In genomic region chr19:1848399-1849131, GRCh38 we compare ENCODE assay signal across 8 cellular contexts. TPM values are rescaled to one million over a fixed set of nuclear protein-coding genes. Genes with fewer than 3 reads are reported as not detected.
A peak's percentile ranks its signal among the peaks of the same experiment; 100 is the strongest.
DNase-seq lines count a peak whose midpoint lies in the region; ATAC-seq, FAIRE-seq and TF ChIP-seq lines count a peak whose summit lies in the region.

Gene REXO1 (minus strand): TSS chr19:1848483. CDS start chr19:1848358, 125 bp downstream.

- CTCF ChIA-PET in activated CD4-positive, alpha-beta T cell treated with anti-CD3 and anti-CD28 coated beads, Interleukin-2, amount 10 ng/mL, durations not matched to agents 7 days and 5 days (lab: Charles Lee): interaction anchor here (1.0 to 1.2 kb wide), 5 partner anchors 8 to 22 kb away, joined by 3 to 6 read pairs (median 3); no protein-coding TSS in a partner anchor
- CTCF ChIA-PET in HepG2 (lab: Yijun Ruan, JAX; ENCODE audit: low intra/inter-chr PET ratio, low total read pairs): interaction anchor here (1.3 to 2.4 kb wide), 2 partner anchors 11 to 16 kb away, joined by 3 to 13 read pairs; no protein-coding TSS in a partner anchor

- in situ Hi-C loops in HepG2 (cut with HindIII; ENCODE audit: extremely low pct_ligation_motif_present, low pct_unique_long_range_greater_than_20kb): no loop called here

- BruUV-seq in HepG2 (replicated peaks; lab: Mats Ljungman, UMichigan): no TSS peak

- peak; percentile 39 to 92; a peak in 3 of 4 replicates for TF ChIP-seq POLR2A in HepG2 (IDR thresholded peaks at IDR 0.05; ENCODE audit: insufficient read depth in 1 of 2, low read depth in 2 of 2, low read length in 2 of 2)

- H4K20me1 ChIP-seq in HepG2 (ENCODE audit: insufficient read depth, low read length): peaks cover 22% of the 10 kb centered on the region

- TF ChIP-seq EP300 in HepG2 (IDR thresholded peaks at IDR 0.05; ENCODE audit: low read depth in 2 of 2, low read length in 2 of 2) (no peak; a peak in 1 of 4 replicates), HepG2 (CRISPR knock-in tag; IDR thresholded peaks at IDR 0.05; ENCODE audit: borderline replicate concordance) (no peak)

- peak within 1 kb of the TSS; percentile 86 for H3K4me3 Mint-ChIP-seq in activated CD4-positive, alpha-beta T cell treated with anti-CD3 and anti-CD28 coated beads, Interleukin-2, amount 10 ng/mL, durations not matched to agents 7 days and 5 days
- peak within 1 kb of the TSS; percentile 80 for H3K4me3 Mint-ChIP-seq in dendritic cell treated with granulocyte-macrophage colony-stimulating factor and Interleukin-4, amounts not matched to agents 40 ng/mL and 50 ng/mL, for 4 days

- ATAC-seq in GM19328 (IDR thresholded peaks at IDR 0.05; ENCODE audit: unreplicated experiment) (peak; percentile 66), HG03521 (IDR thresholded peaks at IDR 0.05; ENCODE audit: unreplicated experiment) (peak; percentile 71), HepG2 (peak; percentile 51)

- 8% methylated on average over 18 of the region's 60 CpGs for WGBS in HepG2 (ENCODE audit: low lambda C conversion rate)

- H3K79me2 ChIP-seq in HepG2 (ENCODE audit: insufficient read depth, low read length): peaks cover 44% of the 10 kb centered on the region

- DNase-seq in C1 segment of cervical spinal cord (lab: John Stamatoyannopoulos, UW) (peak; percentile 22 to 96 (median 88)), NCI-H69 (lab: John Stamatoyannopoulos, UW) (peak; percentile 98), HepG2 (ENCODE audit: low spot score) (peak; percentile 89)
- peak; percentile 99 for DNase-seq in activated CD4-positive, alpha-beta T cell treated with anti-CD3 and anti-CD28 coated beads, Interleukin-2, amount 10 ng/mL, durations not matched to agents 7 days and 5 days
- peak; percentile 97 for DNase-seq in stimulated activated CD4-positive, alpha-beta T cell treated with anti-CD3 and anti-CD28 coated beads, Interleukin-4, amount 100 ng/mL, for 1 hour

- peaks cover 58% of the 10 kb centered on the region for H3K4me1 Mint-ChIP-seq in activated CD4-positive, alpha-beta T cell treated with anti-CD3 and anti-CD28 coated beads, Interleukin-2, amount 10 ng/mL, durations not matched to agents 7 days and 5 days
- peaks cover 71% of the 10 kb centered on the region for H3K4me1 Mint-ChIP-seq in dendritic cell treated with granulocyte-macrophage colony-stimulating factor and Interleukin-4, amounts not matched to agents 40 ng/mL and 50 ng/mL, for 4 days (ENCODE audit: low read depth)

- H3K9ac ChIP-seq in HepG2 (ENCODE audit: insufficient read depth, low read depth, low read length): peak within 1 kb of the TSS; percentile 100

- H3K27me3 Mint-ChIP-seq in activated CD4-positive, alpha-beta T cell treated with anti-CD3 and anti-CD28 coated beads, Interleukin-2, amount 10 ng/mL, durations not matched to agents 7 days and 5 days: no peaks in the 10 kb centered on the region
- H3K27me3 Mint-ChIP-seq in dendritic cell treated with granulocyte-macrophage colony-stimulating factor and Interleukin-4, amounts not matched to agents 40 ng/mL and 50 ng/mL, for 4 days: peaks cover 4% of the 10 kb centered on the region

- TF ChIP-seq CTCF in HepG2 (CRISPR knock-in tag; IDR thresholded peaks at IDR 0.05): peak; percentile 79

- TF ChIP-seq RAD21 in HepG2 (CRISPR knock-in tag; IDR thresholded peaks at IDR 0.05): peak; percentile 58

- no peaks in the 10 kb centered on the region for H3K9me3 Mint-ChIP-seq in activated CD4-positive, alpha-beta T cell treated with anti-CD3 and anti-CD28 coated beads, Interleukin-2, amount 10 ng/mL, durations not matched to agents 7 days and 5 days
- H3K9me3 Mint-ChIP-seq in dendritic cell treated with granulocyte-macrophage colony-stimulating factor and Interleukin-4, amounts not matched to agents 40 ng/mL and 50 ng/mL, for 4 days: no peaks in the 10 kb centered on the region

- H3K27ac ChIP-seq in HepG2 (ENCODE audit: extremely low read length, insufficient read depth, low read length): peak within 1 kb of the TSS; percentile 99

- H3K4me3 ChIP-seq in HepG2 (replicated peaks in 1 of 3; ENCODE audit: insufficient read depth in 1 of 3, low read depth in 2 of 3, low read length in 3 of 3): peak within 1 kb of the TSS; percentile 79 to 97 (median 96)

- H2AFZ ChIP-seq in HepG2 (ENCODE audit: low read length): no peak within 1 kb of the TSS

- no peaks in the 10 kb centered on the region; a peak in 1 of 5 replicates for H3K27me3 ChIP-seq in HepG2 (ENCODE audit: control insufficient read depth in 1 of 2, insufficient read depth in 2 of 2, low read length in 2 of 2)

- H3K4me2 ChIP-seq in HepG2 (ENCODE audit: low read depth, low read length): peak within 1 kb of the TSS; percentile 99

- POLR2A ChIA-PET in activated CD4-positive, alpha-beta T cell treated with anti-CD3 and anti-CD28 coated beads, Interleukin-2, amount 10 ng/mL, durations not matched to agents 7 days and 5 days (lab: Charles Lee): no interaction called here
- POLR2A ChIA-PET in HepG2 (lab: Yijun Ruan, JAX): no interaction called here

- H3K27ac Mint-ChIP-seq in activated CD4-positive, alpha-beta T cell treated with anti-CD3 and anti-CD28 coated beads, Interleukin-2, amount 10 ng/mL, durations not matched to agents 7 days and 5 days: peak within 1 kb of the TSS; percentile 95
- H3K27ac Mint-ChIP-seq in dendritic cell treated with granulocyte-macrophage colony-stimulating factor and Interleukin-4, amounts not matched to agents 40 ng/mL and 50 ng/mL, for 4 days: peak within 1 kb of the TSS; percentile 93

- peaks cover 31% of the 10 kb centered on the region for H3K4me1 ChIP-seq in HepG2 (ENCODE audit: insufficient read depth, low read length)

- peaks cover 2 to 18% of the 10 kb centered on the region in 2 experiments; a peak in 2 of 5 replicates for H3K36me3 ChIP-seq in HepG2 (replicated peaks in 1 of 2; ENCODE audit: control insufficient read depth in 1 of 2, insufficient read depth in 2 of 2, low read length in 2 of 2)

- no peaks in the 10 kb centered on the region for H3K9me3 ChIP-seq in HepG2 (ENCODE audit: low read length)

- H3K36me3 Mint-ChIP-seq in activated CD4-positive, alpha-beta T cell treated with anti-CD3 and anti-CD28 coated beads, Interleukin-2, amount 10 ng/mL, durations not matched to agents 7 days and 5 days (ENCODE audit: low read depth): peaks cover 16% of the 10 kb centered on the region
- H3K36me3 Mint-ChIP-seq in dendritic cell treated with granulocyte-macrophage colony-stimulating factor and Interleukin-4, amounts not matched to agents 40 ng/mL and 50 ng/mL, for 4 days (ENCODE audit: low read depth): peaks cover 74% of the 10 kb centered on the region

- intact Hi-C loops in dendritic cell treated with granulocyte-macrophage colony-stimulating factor and Interleukin-4, amounts not matched to agents 40 ng/mL and 50 ng/mL, for 4 days (cut with micrococcal nuclease): no loop called here
- intact Hi-C loops in HepG2 (cut with micrococcal nuclease; ENCODE audit: unreplicated experiment): no loop called here

- FAIRE-seq in HepG2 (lab: Jason Lieb, UNC): peak; percentile 83

TF ChIP-seq in HepG2, 621 proteins besides CTCF, POLR2A, EP300 and RAD21 (continues in another document):
- TF ChIP-seq HHEX (CRISPR knock-in tag; IDR thresholded peaks at IDR 0.05) (no peak), ZNF333 (CRISPR knock-in tag; IDR thresholded peaks at IDR 0.05; ENCODE audit: borderline replicate concordance) (no peak), TBX3 (IDR thresholded peaks at IDR 0.05; ENCODE audit: borderline replicate concordance) (no peak), HDAC6 (IDR thresholded peaks at IDR 0.05; ENCODE audit: low read depth, low read length) (peak; percentile 93; the same call in 1 of the 2 replicates), NFRKB (IDR thresholded peaks at IDR 0.05) (no peak; the same call in 1 of the 2 replicates), ZBTB1 (CRISPR knock-in tag; IDR thresholded peaks at IDR 0.05; ENCODE audit: borderline replicate concordance) (no peak), NCOA2 (CRISPR knock-in tag; IDR thresholded peaks at IDR 0.05) (peak; percentile 19; the same call in 1 of the 2 replicates), ZNF180 (CRISPR knock-in tag; IDR thresholded peaks at IDR 0.05; ENCODE audit: borderline replicate concordance, low read depth) (no peak)

RNA-seq across cellular contexts. Expression of gene REXO1, which starts in this region (rescaled TPM):
- 10 to 100 TPM; 44.2 to 54.7 TPM for total RNA-seq in activated CD4-positive, alpha-beta T cell treated with anti-CD3 and anti-CD28 coated beads, Interleukin-2, amount 10 ng/mL, durations not matched to agents 7 days and 5 days
- 3.0 and 5.0 TPM in 2 replicates for total RNA-seq in HepG2 (2016; rRNA removed; fragmentation: Illumina TruSeq; extraction: Trizol)
- 1.1 and 3.2 TPM in 2 replicates for total RNA-seq in HepG2 (2016; cell fraction: cytosol; rRNA removed; fragmentation: Illumina TruSeq; extraction: Trizol; ENCODE audit: low read depth)
- 4.1 and 5.2 TPM in 2 replicates for total RNA-seq in HepG2 (2016; cell fraction: insoluble cytoplasmic fraction; rRNA removed; fragmentation: Illumina TruSeq; extraction: Trizol)
- 3.9 and 4.2 TPM in 2 replicates for total RNA-seq in HepG2 (2016; cell fraction: membrane; rRNA removed; fragmentation: Illumina TruSeq; extraction: Trizol)
- 6.0 and 7.6 TPM in 2 replicates for total RNA-seq in HepG2 (2016; cell fraction: nucleus; rRNA removed; fragmentation: Illumina TruSeq; extraction: Trizol)
- polyA plus RNA-seq in HepG2 (2011; rRNA removed): 11.2 and 13.0 TPM in 2 replicates
- polyA plus RNA-seq in HepG2 (2011; cell fraction: cytosol; rRNA removed): 8.7 and 9.8 TPM in 2 replicates
- polyA plus RNA-seq in HepG2 (2011; cell fraction: nucleus; rRNA removed): 91.1 and 123 TPM in 2 replicates
- polyA plus RNA-seq in HepG2 (2012): 13.8 and 15.4 TPM in 2 replicates
- polyA plus RNA-seq in HepG2 (2016; cell fraction: cytosol; fragmentation: Illumina TruSeq; extraction: Trizol; ENCODE audit: low read depth): 1.7 and 1.8 TPM in 2 replicates
- 7.3 and 10.0 TPM in 2 replicates for polyA plus RNA-seq in HepG2 (2016; cell fraction: insoluble cytoplasmic fraction; fragmentation: Illumina TruSeq; extraction: Trizol; ENCODE audit: low read depth)
- 5.1 and 5.3 TPM in 2 replicates for polyA plus RNA-seq in HepG2 (2016; cell fraction: membrane; fragmentation: Illumina TruSeq; extraction: Trizol; ENCODE audit: low read depth)
- 39.5 and 44.1 TPM in 2 replicates for polyA plus RNA-seq in HepG2 (2016; cell fraction: nucleus; fragmentation: Illumina TruSeq; extraction: Trizol; ENCODE audit: insufficient read depth, low read depth)
- polyA minus RNA-seq in HepG2 (2011; rRNA and poly(A)+ RNA removed; ENCODE audit: low replicate concordance): 16.3 and 19.1 TPM in 2 replicates
- 5.5 and 7.7 TPM in 2 replicates for polyA minus RNA-seq in HepG2 (2011; cell fraction: cytosol; rRNA and poly(A)+ RNA removed)
- polyA minus RNA-seq in HepG2 (2011; cell fraction: nucleus; rRNA and poly(A)+ RNA removed): 9.3 and 10.8 TPM in 2 replicates

Comparison
In these comparisons a context has a peak if more than half of its experiments do, and no peak if none do; other contexts are left out.
1. Peak in every context shown above with its lines: DNase-seq, ATAC-seq, H3K4me3 ChIP-seq and H3K27ac ChIP-seq.